Comparison of ENCODE assay signal across 13 cellular contexts in genomic region chr9:20197976-20198685, GRCh38.
DNase-seq lines count a peak whose midpoint lies in the region; ATAC-seq, FAIRE-seq and TF ChIP-seq lines count a peak whose summit lies in the region.
"Had no signal": no experiment of that assay in that cellular context is flagged by ENCODE, and none has a peak within 500 bp of the region (broad histone marks: within the 10 kb centered on the region; RNA-seq: fewer than 3 reads in every experiment).

No MANE protein-coding gene starts in this region.

- peak overlapping the region; percentile 40 for H3K27ac Mint-ChIP-seq in nephron progenitor cell
- H3K27ac Mint-ChIP-seq: progenitor cell of endocrine pancreas had no signal

- TF ChIP-seq CTCF in nephron progenitor cell (IDR thresholded peaks at IDR 0.05) = no peak

- peak; percentile 71 for ATAC-seq in GM18907 (IDR thresholded peaks at IDR 0.05; ENCODE audit: unreplicated experiment)

- no peak for FAIRE-seq in GM19239 (lab: Jason Lieb, UNC)
- FAIRE-seq: TTC549 had no signal

- H3K4me1 Mint-ChIP-seq in nephron progenitor cell = peaks cover 40% of the 10 kb centered on the region

- peak overlapping the region; percentile 65 for H3K4me3 Mint-ChIP-seq in nephron progenitor cell

- peaks cover 39% of the 10 kb centered on the region for H3K9me3 Mint-ChIP-seq in nephron progenitor cell

- H3K36me3 Mint-ChIP-seq in nephron progenitor cell (ENCODE audit: low read depth) = peaks cover 25% of the 10 kb centered on the region

- DNase-seq in HT-29 (ENCODE audit: low spot score) (peak; percentile 76), ecto neural progenitor cell (ENCODE audit: low spot score) (peak; percentile 55), nephron progenitor cell (no peak), ureter (ENCODE audit: low spot score) (no peak), GM19239 (ENCODE audit: insufficient read length, low spot score) (no peak), inferior parietal cortex (ENCODE audit: extremely low spot score) (no peak)
- no peak for DNase-seq in activated T-cell treated with anti-CD3 and anti-CD28 coated beads, Interleukin-2, amount 50 U/mL, for 48 hours
- DNase-seq: DMS153; IMR-90; NK-92 treated with Interleukin-12 subunit alpha and Interleukin-12 subunit beta, amount 100 ng/mL, for 24 hours had no signal

- H3K27me3 Mint-ChIP-seq in nephron progenitor cell (ENCODE audit: low read depth, poor library complexity) = no peaks in the 10 kb centered on the region
- H3K27me3 Mint-ChIP-seq: progenitor cell of endocrine pancreas had no signal

Comparison
In these comparisons a context has a peak if more than half of its experiments do, and no peak if none do; other contexts are left out.
1. DNase-seq: peak in HT-29 (single experiment) and ecto neural progenitor cell (single experiment); none in nephron progenitor cell (single experiment), ureter (single experiment), GM19239 (single experiment), activated T-cell treated with anti-CD3 and anti-CD28 coated beads, Interleukin-2, amount 50 U/mL, for 48 hours (0 of 2) and inferior parietal cortex (single experiment).